ENCODE assay signal across 24 cellular contexts in the genomic region with DNA sequence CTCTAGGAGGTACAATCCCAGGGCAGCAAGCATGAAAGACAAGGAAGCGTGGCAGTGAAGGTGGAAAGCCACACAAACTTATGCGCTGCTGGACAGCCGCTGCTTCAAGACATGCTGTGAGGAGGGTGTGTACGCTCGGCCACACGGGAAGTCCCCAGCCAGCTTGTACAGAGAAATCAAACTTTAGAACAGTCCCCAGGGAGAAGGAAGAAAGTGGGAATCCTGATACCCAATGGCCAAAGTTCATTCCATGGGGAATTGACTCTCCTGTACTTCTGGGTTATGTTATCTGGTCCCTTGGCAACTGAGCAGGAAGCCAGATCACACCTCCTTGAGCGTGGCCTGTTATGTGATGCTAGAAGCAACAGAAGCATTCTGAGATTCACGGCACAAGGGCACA.
"Had no signal": no experiment of that assay in that cellular context is flagged by ENCODE, and none has a peak within 500 bp of the region (broad histone marks: within the 10 kb centered on the region; RNA-seq: fewer than 3 reads in every experiment).

No MANE protein-coding gene starts in this region.

- H3K4me1 ChIP-seq: esophagus squamous epithelium, lower lobe of right lung, psoas muscle, tibial nerve, upper lobe of left lung had no signal

- H3K27ac Mint-ChIP-seq: naive thymus-derived CD4-positive, alpha-beta T cell; nephron; stimulated activated naive B cell treated with anti-CD40 and anti-IgM and Interleukin-4, amounts not matched to agents 10 μg/mL and 1 μg/mL and 100 μg/mL, for 72 hours; stimulated activated naive CD8-positive, alpha-beta T cell treated with anti-CD3 and anti-CD28 coated beads, Interleukin-15, Interleukin-2, amounts not matched to agents 100 ng/mL and 50 ng/mL, for 24 hours had no signal

- ATAC-seq: effector memory CD8-positive, alpha-beta T cell; left cardiac atrium; left ventricle myocardium superior; lower lobe of right lung; naive thymus-derived CD4-positive, alpha-beta T cell; psoas muscle; right cardiac atrium; stimulated activated naive B cell treated with anti-CD40 and anti-IgM and Interleukin-4, amounts not matched to agents 10 μg/mL and 1 μg/mL and 100 μg/mL, for 72 hours had no signal

- H3K27ac ChIP-seq: esophagus squamous epithelium, lower lobe of right lung, psoas muscle, skin epidermis, thoracic aorta, tibial nerve, upper lobe of left lung had no signal

- H3K4me3 Mint-ChIP-seq: effector memory CD8-positive, alpha-beta T cell; naive thymus-derived CD4-positive, alpha-beta T cell; nephron; stimulated activated naive B cell treated with anti-CD40 and anti-IgM and Interleukin-4, amounts not matched to agents 10 μg/mL and 1 μg/mL and 100 μg/mL, for 72 hours; stimulated activated naive CD8-positive, alpha-beta T cell treated with anti-CD3 and anti-CD28 coated beads, Interleukin-15, Interleukin-2, amounts not matched to agents 100 ng/mL and 50 ng/mL, for 24 hours had no signal

- H3K4me1 Mint-ChIP-seq: nephron had no signal

- DNase-seq: cerebellar nuclear complex; cortex of kidney; effector memory CD8-positive, alpha-beta T cell; erythroblast; esophagus squamous epithelium; foreskin melanocyte; left cardiac atrium; left ventricle myocardium superior; lower lobe of right lung; naive thymus-derived CD4-positive, alpha-beta T cell; nucleus accumbens; psoas muscle; right cardiac atrium; stimulated activated CD4-positive, alpha-beta T cell treated with anti-CD3 and anti-CD28 coated beads, Interleukin-15, amount 100 ng/mL, for 24 hours; stimulated activated CD4-positive, alpha-beta T cell treated with anti-CD3 and anti-CD28 coated beads, Interleukin-2, amount 100 ng/mL, for 48 hours; stimulated activated naive B cell treated with anti-CD40 and anti-IgM and Interleukin-4, amounts not matched to agents 10 μg/mL and 1 μg/mL and 100 μg/mL, for 72 hours; upper lobe of left lung had no signal

- H3K36me3 Mint-ChIP-seq: naive thymus-derived CD4-positive, alpha-beta T cell had no signal

- H3K27me3 ChIP-seq: esophagus squamous epithelium, tibial nerve, upper lobe of left lung had no signal

- H3K9me3 ChIP-seq: esophagus squamous epithelium, lower lobe of right lung, psoas muscle, thoracic aorta, tibial nerve, upper lobe of left lung had no signal

- H3K9me3 Mint-ChIP-seq: effector memory CD8-positive, alpha-beta T cell; nephron; stimulated activated naive CD8-positive, alpha-beta T cell treated with anti-CD3 and anti-CD28 coated beads, Interleukin-15, Interleukin-2, amounts not matched to agents 100 ng/mL and 50 ng/mL, for 24 hours had no signal

- FAIRE-seq: endometrium, urothelium cell line had no signal

- H3K4me3 ChIP-seq: esophagus squamous epithelium, lower lobe of right lung, psoas muscle, skin epidermis, thoracic aorta, tibial nerve, upper lobe of left lung had no signal

- H3K36me3 ChIP-seq: esophagus squamous epithelium, lower lobe of right lung, thoracic aorta, tibial nerve, upper lobe of left lung had no signal
